9 cellular contexts compared by ENCODE assay signal in genomic region chr22:17086301-17086700, GRCh38. TPM values are rescaled to one million over a fixed set of nuclear protein-coding genes. Genes with fewer than 3 reads are reported as not detected.
DNase-seq lines count a peak whose midpoint lies in the region; ATAC-seq and TF ChIP-seq lines count a peak whose summit lies in the region.
"Had no signal": no experiment of that assay in that cellular context is flagged by ENCODE, and none has a peak within 500 bp of the region (broad histone marks: within the 10 kb centered on the region; RNA-seq: fewer than 3 reads in every experiment).

No MANE protein-coding gene starts in this region.

- H3K27me3 ChIP-seq in A673 (replicated peaks; ENCODE audit: insufficient read depth, low read depth, low read length, poor library complexity) (no peaks in the 10 kb centered on the region), HL-60 (ENCODE audit: insufficient read depth, poor library complexity, severe bottlenecking) (no peaks in the 10 kb centered on the region), ascending aorta (no peaks in the 10 kb centered on the region), muscle layer of duodenum (ENCODE audit: low read depth, low read length) (no peaks in the 10 kb centered on the region)

- H3K9me3 ChIP-seq in A673 (ENCODE audit: low read depth, low read length, poor library complexity, severe bottlenecking), result no peaks in the 10 kb centered on the region
- no peaks in the 10 kb centered on the region for H3K9me3 ChIP-seq in ascending aorta
- H3K9me3 ChIP-seq in muscle layer of duodenum (ENCODE audit: control insufficient read depth in 1 of 2, low read length in 2 of 2), result no peaks in the 10 kb centered on the region

- no peak for ATAC-seq in HG02759 (IDR thresholded peaks at IDR 0.05; ENCODE audit: unreplicated experiment)

- DNase-seq in A673 (ENCODE audit: low spot score) (no peak), HL-60 (ENCODE audit: low read depth in 1 of 2, low spot score in 1 of 2) (peak in 1 of 2 experiments; percentile 78), ascending aorta (ENCODE audit: low spot score in 2 of 2) (no peak), OCI-M2 (lab: John Stamatoyannopoulos, UW; ENCODE audit: unreplicated experiment) (no peak), epidermal melanocyte (ENCODE audit: insufficient read length, low spot score) (no peak), NCI-H345 (lab: John Stamatoyannopoulos, UW) (no peak)
- DNase-seq: RPMI8226 had no signal

- BruUV-seq in A673 (replicated peaks; lab: Mats Ljungman, UMichigan), result no TSS peak

- H3K4me1 ChIP-seq in A673 (ENCODE audit: insufficient read depth, low read length, poor library complexity, severe bottlenecking) (peaks cover 11% of the 10 kb centered on the region), ascending aorta (peaks cover 4 to 8% of the 10 kb centered on the region in 2 donors), muscle layer of duodenum (ENCODE audit: control insufficient read depth in 1 of 2, insufficient read depth in 2 of 2, low read length in 2 of 2) (peaks cover 5 to 18% of the 10 kb centered on the region in 2 donors)

- intact Hi-C loops in A673 (cut with micrococcal nuclease; ENCODE audit: unreplicated experiment) (no loop called here), ascending aorta (cut with DNase I) (no loop called here)

- POLR2A ChIA-PET in A673 (lab: Charles Lee; ENCODE audit: low non-redundant PET), result no interaction called here

- CTCF ChIA-PET in A673 (lab: Charles Lee), result interaction anchor here (1.2 kb wide), 1 partner anchor 416 kb away, joined by 4 read pairs; no protein-coding TSS in a partner anchor

- H3K4me3 ChIP-seq in A673 (ENCODE audit: low read depth, low read length, poor library complexity, severe bottlenecking) (peak overlapping the region; percentile 96), HL-60 (replicated peaks; ENCODE audit: insufficient read depth, low read length) (peak overlapping the region; percentile 80), ascending aorta (peak overlapping the region; percentile 73 to 97), muscle layer of duodenum (ENCODE audit: low read depth in 1 of 2, low read length in 2 of 2) (peak overlapping the region; percentile 60 to 89)

- TF ChIP-seq CTCF in A673 (conservative IDR thresholded peaks at IDR 0.05; ENCODE audit: low read depth, low read length) (no peak), HL-60 (IDR thresholded peaks at IDR 0.05; ENCODE audit: insufficient read depth, low read length) (no peak), ascending aorta (IDR thresholded peaks at IDR 0.05) (no peak)

- H3K27ac ChIP-seq in A673 (ENCODE audit: low read depth, low read length, poor library complexity, severe bottlenecking), result no peak overlapping the region
- H3K27ac ChIP-seq in HL-60 (replicated peaks), result peak overlapping the region; percentile 94
- no peak overlapping the region for H3K27ac ChIP-seq in ascending aorta
- H3K27ac ChIP-seq in muscle layer of duodenum (ENCODE audit: low read length), result peak overlapping the region; percentile 16

- H3K36me3 ChIP-seq in A673 (ENCODE audit: insufficient read depth, low read length, poor library complexity, severe bottlenecking) (no peaks in the 10 kb centered on the region), ascending aorta (no peaks in the 10 kb centered on the region), muscle layer of duodenum (ENCODE audit: control insufficient read depth in 1 of 2, insufficient read depth in 2 of 2, low read length in 2 of 2) (no peaks in the 10 kb centered on the region)

RNA-seq across cellular contexts. Expression of gene IL17RA, which starts 1.5 kb away (rescaled TPM):
- 12.1 and 12.4 TPM in 2 replicates for total RNA-seq in A673 (2021)
- 84.1 TPM for total RNA-seq in ascending aorta

RNA-seq across cellular contexts. Expression of gene TMEM121B, which starts 34.9 kb away (rescaled TPM):
- 2.5 and 3.0 TPM in 2 replicates for total RNA-seq in A673 (2021)
- total RNA-seq in ascending aorta, result 0.11 TPM

Comparison
In these comparisons a context has a peak if more than half of its experiments do, and no peak if none do; other contexts are left out.
1. H3K27ac ChIP-seq: peak in HL-60 (single experiment) and muscle layer of duodenum (single experiment); none in A673 (single experiment) and ascending aorta (0 of 2).
2. Peak in every context shown above with its lines, with median percentiles within 50 percentile points of each other: H3K4me3 ChIP-seq.